8 cellular contexts compared by ENCODE assay signal in the genomic region with DNA sequence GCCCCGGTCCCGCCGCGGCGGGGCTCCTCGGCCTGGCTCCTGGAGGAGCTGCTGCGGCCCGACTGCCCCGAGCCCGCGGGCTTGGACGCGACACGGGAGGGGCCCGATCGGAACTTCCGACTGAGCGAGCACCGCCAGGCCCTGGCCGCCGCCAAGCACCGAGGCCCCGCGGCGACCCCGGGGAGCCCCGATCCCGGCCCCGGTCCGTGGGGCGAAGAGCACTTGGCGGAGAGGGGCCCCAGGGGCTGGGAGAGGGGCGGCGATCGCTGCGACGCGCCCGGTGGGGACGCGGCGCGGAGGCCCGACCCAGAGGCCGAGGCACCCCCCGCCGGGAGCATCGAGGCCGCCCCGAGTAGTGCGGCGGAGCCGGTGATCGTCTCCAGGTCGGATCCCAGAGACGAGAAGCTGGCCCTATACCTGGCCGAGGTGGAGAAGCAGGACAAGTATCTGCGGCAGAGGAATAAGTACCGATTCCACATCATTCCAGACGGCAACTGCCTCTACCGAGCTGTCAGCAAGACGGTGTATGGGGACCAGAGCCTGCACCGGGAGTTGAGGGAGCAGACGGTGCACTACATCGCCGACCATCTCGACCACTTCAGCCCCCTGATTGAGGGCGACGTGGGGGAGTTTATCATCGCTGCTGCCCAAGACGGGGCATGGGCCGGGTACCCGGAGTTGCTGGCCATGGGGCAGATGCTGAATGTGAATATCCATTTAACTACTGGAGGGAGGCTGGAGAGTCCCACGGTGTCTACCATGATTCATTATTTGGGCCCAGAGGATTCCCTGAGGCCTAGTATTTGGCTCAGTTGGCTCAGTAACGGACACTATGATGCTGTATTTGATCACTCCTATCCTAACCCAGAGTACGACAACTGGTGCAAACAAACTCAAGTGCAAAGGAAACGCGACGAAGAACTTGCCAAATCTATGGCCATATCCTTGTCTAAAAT. TPM values are rescaled to one million over a fixed set of nuclear protein-coding genes. Genes with fewer than 3 reads are reported as not detected.
DNase-seq lines count a peak whose midpoint lies in the region; ATAC-seq, FAIRE-seq and TF ChIP-seq lines count a peak whose summit lies in the region.

No MANE protein-coding gene starts in this region.

- H3K36me3 ChIP-seq in K562 (ENCODE audit: control insufficient read depth, insufficient read depth, low read length) (no peaks in the 10 kb centered on the region; the same call in 2 of the 3 replicates), iPS-20b (ENCODE audit: insufficient read depth, low read depth, low read length) (no peaks in the 10 kb centered on the region), skeletal muscle satellite cell (ENCODE audit: insufficient read depth, low read length) (no peaks in the 10 kb centered on the region)

- CTCF ChIA-PET in K562 (lab: Yijun Ruan, JAX; ENCODE audit: low intra/inter-chr PET ratio): no interaction called here

- in situ Hi-C loops in K562 (cut with MboI): no loop called here

- POLR2A ChIA-PET in K562 (lab: Yijun Ruan, JAX): interaction anchor here (0.8 kb wide), 1 partner anchor 10 kb away, joined by 4 read pairs; no protein-coding TSS in a partner anchor

- H3K4me3 ChIP-seq in K562 (peak overlapping the region; percentile 77), iPS-20b (ENCODE audit: low read length) (peak overlapping the region; percentile 75), skeletal muscle satellite cell (ENCODE audit: low read length) (peak overlapping the region; percentile 89)

- H3K9me3 ChIP-seq in K562 (replicated peaks; ENCODE audit: control insufficient read depth, insufficient read depth, low read depth, low read length) (no peaks in the 10 kb centered on the region), iPS-20b (ENCODE audit: insufficient read depth, low read depth, low read length) (no peaks in the 10 kb centered on the region), skeletal muscle satellite cell (replicated peaks; ENCODE audit: low read length) (no peaks in the 10 kb centered on the region)

- H4K20me1 ChIP-seq in K562 (replicated peaks; ENCODE audit: control insufficient read depth, insufficient read depth, low read length): no peaks in the 10 kb centered on the region; the same call in 1 of the 2 replicates

- peak; percentile 9 for DNase-seq in activated T-cell treated with anti-CD3 and anti-CD28 coated beads for 1 hour (ENCODE audit: low read depth)
- DNase-seq in activated T-cell treated with anti-CD3 and anti-CD28 coated beads for 4 hours: no peak
- DNase-seq in T follicular helper cell (ENCODE audit: low read depth): peak; percentile 1
- peak in 1 of 4 experiments; percentile 14 for DNase-seq in K562 (ENCODE audit: extremely low read depth in 1 of 4, low spot score in 3 of 4)
- no peak for DNase-seq in DMS153 treated with DMSO at 0.1 percent for 48 hours (lab: John Stamatoyannopoulos, UW; ENCODE audit: unreplicated experiment)

- no TSS peak for BruUV-seq in K562 (replicated peaks; lab: Mats Ljungman, UMichigan)

- H3K4me1 ChIP-seq in K562 (replicated peaks in 1 of 2; ENCODE audit: control insufficient read depth in 2 of 2, insufficient read depth in 2 of 2, low read length in 2 of 2): peaks cover 0 to 26% of the 10 kb centered on the region in 2 experiments; a peak in 4 of 5 replicates
- no peaks in the 10 kb centered on the region for H3K4me1 ChIP-seq in iPS-20b (ENCODE audit: insufficient read depth, low read length)
- peaks cover 20% of the 10 kb centered on the region for H3K4me1 ChIP-seq in skeletal muscle satellite cell (ENCODE audit: control insufficient read depth, insufficient read depth, low read length)

- intact Hi-C loops in K562 (cut with micrococcal nuclease): no loop called here

- H3K9me1 ChIP-seq in K562 (ENCODE audit: control insufficient read depth, insufficient read depth, low read length): no peaks in the 10 kb centered on the region

- TF ChIP-seq POLR2A in K562 (conservative IDR thresholded peaks at IDR 0.05): no peak

- H3K79me2 ChIP-seq in K562 (ENCODE audit: control insufficient read depth, insufficient read depth, low read length): peaks cover 3% of the 10 kb centered on the region; the same call in 1 of the 3 replicates

- H3K27ac ChIP-seq in K562 (ENCODE audit: extremely low read depth, low read depth, low read length): no peak overlapping the region
- no peak overlapping the region for H3K27ac ChIP-seq in iPS-20b (ENCODE audit: low read length)

- TF ChIP-seq RAD21 in K562 (CRISPR knock-in tag; conservative IDR thresholded peaks at IDR 0.05 in 1 of 2, IDR thresholded peaks at IDR 0.05 in 1 of 2): no peak

- peak overlapping the region; percentile 55 for H2AFZ ChIP-seq in K562 (ENCODE audit: low read depth, low read length)

- FAIRE-seq in K562 (lab: Jason Lieb, UNC): no peak

- H3K4me2 ChIP-seq in K562 (ENCODE audit: insufficient read depth, low read length) (peak overlapping the region; percentile 72), skeletal muscle satellite cell (ENCODE audit: low read length) (peak overlapping the region; percentile 89)

- no peak for TF ChIP-seq CTCF in K562 (IDR thresholded peaks at IDR 0.05 in 2 of 3, conservative IDR thresholded peaks at IDR 0.05 in 1 of 3; ENCODE audit: insufficient read depth in 2 of 3, low read depth in 1 of 3, low read length in 3 of 3)

- 66% methylated on average over 27 of the region's 79 CpGs for WGBS in K562 (ENCODE audit: insufficient coverage, low coverage, missing lambda C conversion rate)

- TF ChIP-seq EP300 in K562 (IDR thresholded peaks at IDR 0.05; ENCODE audit: low read length): no peak

- ATAC-seq in HG03095 (IDR thresholded peaks at IDR 0.05; ENCODE audit: unreplicated experiment) (peak; percentile 17), K562 (no peak; the same call in 2 of the 3 replicates)

- peak overlapping the region in 1 of 2 experiments; percentile 91; a peak in 2 of 4 replicates for H3K9ac ChIP-seq in K562 (ENCODE audit: insufficient read depth in 1 of 2, low read depth in 2 of 2, low read length in 2 of 2)
- peak overlapping the region; percentile 30; the same call in 1 of the 2 replicates for H3K9ac ChIP-seq in iPS-20b (ENCODE audit: low read depth, low read length)
- H3K9ac ChIP-seq in skeletal muscle satellite cell (ENCODE audit: low read depth, low read length): peak overlapping the region; percentile 92

- H3K27me3 ChIP-seq in K562 (ENCODE audit: control insufficient read depth in 2 of 2, insufficient read depth in 2 of 2, low read length in 2 of 2) (peaks cover 0 to 4% of the 10 kb centered on the region in 2 experiments; a peak in 1 of 5 replicates), iPS-20b (ENCODE audit: insufficient read depth, low read length) (peaks cover 16% of the 10 kb centered on the region), skeletal muscle satellite cell (ENCODE audit: control insufficient read depth, insufficient read depth, low read length) (no peaks in the 10 kb centered on the region)

TF ChIP-seq in K562, 482 proteins besides CTCF, POLR2A, EP300 and RAD21 (continues in another document):
- TF ChIP-seq ZNF175 (CRISPR knock-in tag; IDR thresholded peaks at IDR 0.05; ENCODE audit: low read depth): no peak
- no peak for TF ChIP-seq ZNF224 (CRISPR knock-in tag; IDR thresholded peaks at IDR 0.05)
- TF ChIP-seq TFAP4 (CRISPR knock-in tag; IDR thresholded peaks at IDR 0.05; ENCODE audit: borderline replicate concordance): 0 out of 2 replicates have a peak, but pooled peaks have one; percentile 26
- TF ChIP-seq RBM25 (IDR thresholded peaks at IDR 0.05; ENCODE audit: low read depth, low read length, severe bottlenecking): peak; percentile 6
- no peak for TF ChIP-seq ZNF584 (CRISPR knock-in tag; IDR thresholded peaks at IDR 0.05; ENCODE audit: low read depth)
- TF ChIP-seq, protein P1, sequence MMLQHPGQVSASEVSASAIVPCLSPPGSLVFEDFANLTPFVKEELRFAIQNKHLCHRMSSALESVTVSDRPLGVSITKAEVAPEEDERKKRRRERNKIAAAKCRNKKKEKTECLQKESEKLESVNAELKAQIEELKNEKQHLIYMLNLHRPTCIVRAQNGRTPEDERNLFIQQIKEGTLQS (IDR thresholded peaks at IDR 0.05): no peak
- TF ChIP-seq, protein P1 (CRISPR knock-in tag; conservative IDR thresholded peaks at IDR 0.05): no peak
- TF ChIP-seq ZBTB1 (CRISPR knock-in tag; IDR thresholded peaks at IDR 0.05; ENCODE audit: borderline replicate concordance, low read depth): peak; percentile 54; the same call in 1 of the 2 replicates
- TF ChIP-seq SIRT6 (IDR thresholded peaks at IDR 0.05; ENCODE audit: low read depth, low read length): no peak
- no peak for TF ChIP-seq KLF1 (tag; IDR thresholded peaks at IDR 0.05)
- no peak for TF ChIP-seq ZNF696 (CRISPR knock-in tag; conservative IDR thresholded peaks at IDR 0.05)

RNA-seq across cellular contexts. Expression of gene OTUD1, which starts 1.3 kb away (rescaled TPM):
- total RNA-seq in K562 (2011; cell fraction: chromatin; rRNA removed; ENCODE audit: low replicate concordance): 0.58 and 1.4 TPM in 2 replicates
- total RNA-seq in K562 (2011; cell fraction: nucleolus; rRNA removed): 0.83 and 0.92 TPM in 2 replicates
- 1.2 TPM in 2 replicates for total RNA-seq in K562 (2011; cell fraction: nucleoplasm; rRNA removed)
- total RNA-seq in K562 (2014; rRNA removed) (0.94 and 1.0 TPM in 2 replicates), K562 (2014; rRNA removed; fragmentation: Illumina TruSeq; extraction: Trizol) (1.1 and 1.2 TPM in 2 replicates), K562 (2015; rRNA removed; fragmentation: Illumina TruSeq; extraction: Trizol) (0.76 and 0.94 TPM in 2 replicates), K562 (2021) (1.8 and 2.0 TPM in 2 replicates)
- polyA plus RNA-seq in K562 (2011; rRNA removed) (0.43 and 0.49 TPM in 2 replicates), K562 (2014; fragmentation: Illumina TruSeq; extraction: Trizol) (0.45 and 0.62 TPM in 2 replicates), K562 (2014; fragmentation: Nextera tagmentation; extraction: Ambion mirVana) (under 1 TPM; 0.29 to 0.31 TPM), K562 (2014; rRNA removed) (0.49 and 0.94 TPM in 2 replicates)
- 0.21 and 0.38 TPM in 2 replicates for polyA plus RNA-seq in K562 (2011; cell fraction: cytosol; rRNA removed)
- polyA plus RNA-seq in K562 (2011; cell fraction: nucleus; rRNA removed): 0.30 and 0.60 TPM in 2 replicates
- 0.95 and 2.5 TPM in 2 replicates for polyA plus RNA-seq in K562 (2012)
- 0.93 and 0.98 TPM in 2 replicates for polyA minus RNA-seq in K562 (2011; rRNA and poly(A)+ RNA removed)
- 0.67 and 0.82 TPM in 2 replicates for polyA minus RNA-seq in K562 (2011; cell fraction: cytosol; rRNA and poly(A)+ RNA removed)
- 0.67 and 1.00 TPM in 2 replicates for polyA minus RNA-seq in K562 (2011; cell fraction: nucleus; rRNA and poly(A)+ RNA removed)
- 1.1 and 1.8 TPM in 2 replicates for total RNA-seq in skeletal muscle satellite cell (2012; rRNA removed)

Comparison
In these comparisons a context has a peak if more than half of its experiments do, and no peak if none do; other contexts are left out.
1. DNase-seq: peak in activated T-cell treated with anti-CD3 and anti-CD28 coated beads for 1 hour (single experiment) and T follicular helper cell (single experiment); none in activated T-cell treated with anti-CD3 and anti-CD28 coated beads for 4 hours (single experiment) and DMS153 treated with DMSO at 0.1 percent for 48 hours (single experiment).
2. Peak in every context shown above with its lines, with median percentiles within 50 percentile points of each other: H3K4me3 ChIP-seq.